ENCODE assay signal across 26 cellular contexts in genomic region chr1:64195089-64195410, GRCh38. TPM values are rescaled to one million over a fixed set of nuclear protein-coding genes. Genes with fewer than 3 reads are reported as not detected.
A peak's percentile ranks its signal among the peaks of the same experiment; 100 is the strongest.
DNase-seq lines count a peak whose midpoint lies in the region; ATAC-seq and TF ChIP-seq lines count a peak whose summit lies in the region.
"Had no signal": no experiment of that assay in that cellular context is flagged by ENCODE, and none has a peak within 500 bp of the region (broad histone marks: within the 10 kb centered on the region; RNA-seq: fewer than 3 reads in every experiment).

No MANE protein-coding gene starts in this region.

- no peak overlapping the region for H3K4me3 Mint-ChIP-seq in osteocyte (ENCODE audit: unreplicated experiment)
- H3K4me3 Mint-ChIP-seq: activated CD8-positive, alpha-beta T cell treated with anti-CD3 and anti-CD28 coated beads, Interleukin-2, amount 10 ng/mL, durations not matched to agents 7 days and 5 days; CD14-positive monocyte; endodermal cell had no signal

- H3K36me3 Mint-ChIP-seq in osteocyte (ENCODE audit: unreplicated experiment): no peaks in the 10 kb centered on the region
- no peaks in the 10 kb centered on the region for H3K36me3 Mint-ChIP-seq in activated naive CD4-positive, alpha-beta T cell treated with anti-CD3 and anti-CD28 coated beads, Interleukin-2, amount 50 U/mL, for 72 hours
- H3K36me3 Mint-ChIP-seq: CD14-positive monocyte had no signal

- no peak for TF ChIP-seq CTCF in osteocyte (IDR thresholded peaks at IDR 0.05)

- no peaks in the 10 kb centered on the region for H3K27me3 Mint-ChIP-seq in osteocyte (ENCODE audit: unreplicated experiment)

- ATAC-seq in activated naive CD4-positive, alpha-beta T cell treated with anti-CD3 and anti-CD28 coated beads, Interleukin-2, amount 50 U/mL, for 72 hours: no peak
- ATAC-seq in GM21423 (IDR thresholded peaks at IDR 0.05; ENCODE audit: unreplicated experiment): no peak
- ATAC-seq: activated CD8-positive, alpha-beta T cell treated with anti-CD3 and anti-CD28 coated beads, Interleukin-2, amount 10 ng/mL, durations not matched to agents 7 days and 5 days had no signal

- H3K9me3 Mint-ChIP-seq in osteocyte (ENCODE audit: unreplicated experiment): no peaks in the 10 kb centered on the region
- H3K9me3 Mint-ChIP-seq in activated naive CD4-positive, alpha-beta T cell treated with anti-CD3 and anti-CD28 coated beads, Interleukin-2, amount 50 U/mL, for 72 hours: no peaks in the 10 kb centered on the region

- peaks cover 14% of the 10 kb centered on the region for H3K4me1 Mint-ChIP-seq in osteocyte (ENCODE audit: unreplicated experiment)

- peak overlapping the region; percentile 71 for H3K27ac ChIP-seq in angular gyrus (ENCODE audit: low read depth, low read length)
- H3K27ac ChIP-seq: brain microvascular endothelial cell, esophagus squamous epithelium had no signal

- H3K27ac Mint-ChIP-seq in osteocyte (ENCODE audit: unreplicated experiment): peak overlapping the region; percentile 55
- H3K27ac Mint-ChIP-seq in activated naive CD4-positive, alpha-beta T cell treated with anti-CD3 and anti-CD28 coated beads, Interleukin-2, amount 50 U/mL, for 72 hours: no peak overlapping the region
- H3K27ac Mint-ChIP-seq: activated CD8-positive, alpha-beta T cell treated with anti-CD3 and anti-CD28 coated beads, Interleukin-2, amount 10 ng/mL, durations not matched to agents 7 days and 5 days; CD14-positive monocyte; endodermal cell had no signal

- DNase-seq in AG20443 (ENCODE audit: low spot score) (peak; percentile 56), fibroblast of gingiva (ENCODE audit: low read depth) (peak; percentile 28), osteocyte (ENCODE audit: extremely low spot score, unreplicated experiment) (no peak), NCI-H1436 (lab: John Stamatoyannopoulos, UW) (no peak), SW480 (ENCODE audit: low spot score) (no peak)
- DNase-seq in activated naive CD4-positive, alpha-beta T cell treated with anti-CD3 and anti-CD28 coated beads, Interleukin-2, amount 50 U/mL, for 72 hours (ENCODE audit: low spot score in 2 of 2): no peak
- DNase-seq: activated CD4-positive, CD25-positive, alpha-beta regulatory T cell treated with anti-CD3 and anti-CD28 coated beads, Interleukin-2, amount 50 U/mL, for 72 hours; activated CD8-positive, alpha-beta T cell treated with anti-CD3 and anti-CD28 coated beads, Interleukin-2, amount 10 ng/mL, durations not matched to agents 7 days and 5 days; activated effector memory CD4-positive, alpha-beta T cell treated with anti-CD3 and anti-CD28 coated beads, Interleukin-2, amount 50 U/mL, for 16 hours; activated T-cell treated with anti-CD3 and anti-CD28 coated beads for 4 hours; brain microvascular endothelial cell; esophagus squamous epithelium; glutamatergic neuron; kidney; NCI-H1417; NCI-H446 treated with DMSO at 0.1 percent for 48 hours; nucleus accumbens; retina; SHP77 treated with DMSO at 0.1 percent for 48 hours; T-helper 1 cell had no signal

RNA-seq across cellular contexts. Expression of gene UBE2U, which starts 8.4 kb away (rescaled TPM):
- total RNA-seq in osteocyte: not detected in 2 replicates
- total RNA-seq in activated naive CD4-positive, alpha-beta T cell treated with anti-CD3 and anti-CD28 coated beads, Interleukin-2, amount 50 U/mL, for 72 hours: under 1 TPM in 1 of 2 donors, not detected in 1; 0.52 TPM
- total RNA-seq: activated CD8-positive, alpha-beta T cell treated with anti-CD3 and anti-CD28 coated beads, Interleukin-2, amount 10 ng/mL, durations not matched to agents 7 days and 5 days; Daoy; endodermal cell; esophagus squamous epithelium; kidney; MCF 10A had no signal

Comparison
In these comparisons a context has a peak if more than half of its experiments do, and no peak if none do; other contexts are left out.
1. DNase-seq: peak in AG20443 (single experiment) and fibroblast of gingiva (single experiment); none in osteocyte (single experiment), NCI-H1436 (single experiment), SW480 (single experiment) and activated naive CD4-positive, alpha-beta T cell treated with anti-CD3 and anti-CD28 coated beads, Interleukin-2, amount 50 U/mL, for 72 hours (0 of 2).